8 cellular contexts compared by ENCODE assay signal in genomic region chr4:85147481-85148076, GRCh38.
A peak's percentile ranks its signal among the peaks of the same experiment; 100 is the strongest.
DNase-seq lines count a peak whose midpoint lies in the region; ATAC-seq and TF ChIP-seq lines count a peak whose summit lies in the region.

No MANE protein-coding gene starts in this region.

- peak; percentile 94 for ATAC-seq in GM18909 (IDR thresholded peaks at IDR 0.05; ENCODE audit: poor library complexity, unreplicated experiment)
- peak; percentile 87 for ATAC-seq in HG03066 (IDR thresholded peaks at IDR 0.05; ENCODE audit: low read depth, unreplicated experiment)
- ATAC-seq in activated CD4-positive, CD25-positive, alpha-beta regulatory T cell treated with anti-CD3 and anti-CD28 coated beads, Interleukin-2, amount 50 U/mL, for 24 hours = no peak

- TF ChIP-seq CTCF in VCaP (conservative IDR thresholded peaks at IDR 0.05) = peak; percentile 82

- peak; percentile 86 for DNase-seq in COR-L47 (lab: John Stamatoyannopoulos, UW)
- peak; percentile 88 for DNase-seq in NCI-H2029 (lab: John Stamatoyannopoulos, UW)
- DNase-seq in globus pallidus (ENCODE audit: low spot score) = peak; percentile 86
- DNase-seq in pons (ENCODE audit: low spot score) = peak; percentile 93

- H3K27ac ChIP-seq in VCaP = no peak overlapping the region

Comparison
In these comparisons a context has a peak if more than half of its experiments do, and no peak if none do; other contexts are left out.
1. ATAC-seq: peak in GM18909 (single experiment) and HG03066 (single experiment); none in activated CD4-positive, CD25-positive, alpha-beta regulatory T cell treated with anti-CD3 and anti-CD28 coated beads, Interleukin-2, amount 50 U/mL, for 24 hours (0 of 2).
2. Peak in every context shown above with its lines, with median percentiles within 50 percentile points of each other: DNase-seq.